Comparison of ENCODE assay signal across 8 cellular contexts in genomic region chr17:18855831-18856624, GRCh38. TPM values are rescaled to one million over a fixed set of nuclear protein-coding genes. Genes with fewer than 3 reads are reported as not detected.
DNase-seq lines count a peak whose midpoint lies in the region; TF ChIP-seq lines count a peak whose summit lies in the region.

No MANE protein-coding gene starts in this region.

- H3K4me1 ChIP-seq in HAP-1: peaks cover 17% of the 10 kb centered on the region

- H3K9me3 Mint-ChIP-seq in nephron progenitor cell: no peaks in the 10 kb centered on the region
- H3K9me3 Mint-ChIP-seq in stimulated activated naive CD8-positive, alpha-beta T cell treated with anti-CD3 and anti-CD28 coated beads, Interleukin-15, Interleukin-2, amounts not matched to agents 100 ng/mL and 50 ng/mL, for 24 hours: no peaks in the 10 kb centered on the region

- peaks cover 40% of the 10 kb centered on the region for H3K4me1 Mint-ChIP-seq in nephron progenitor cell
- H3K4me1 Mint-ChIP-seq in stimulated activated naive CD8-positive, alpha-beta T cell treated with anti-CD3 and anti-CD28 coated beads, Interleukin-15, Interleukin-2, amounts not matched to agents 100 ng/mL and 50 ng/mL, for 24 hours (ENCODE audit: low read depth): peaks cover 47% of the 10 kb centered on the region

- H3K9me3 ChIP-seq in HAP-1: no peaks in the 10 kb centered on the region
- H3K9me3 ChIP-seq in MG63: no peaks in the 10 kb centered on the region

- no peaks in the 10 kb centered on the region for H3K27me3 ChIP-seq in HAP-1 (ENCODE audit: low read depth)
- no peaks in the 10 kb centered on the region for H3K27me3 ChIP-seq in MG63

- peaks cover 5% of the 10 kb centered on the region for H3K36me3 Mint-ChIP-seq in nephron progenitor cell (ENCODE audit: low read depth)
- H3K36me3 Mint-ChIP-seq in stimulated activated naive CD8-positive, alpha-beta T cell treated with anti-CD3 and anti-CD28 coated beads, Interleukin-15, Interleukin-2, amounts not matched to agents 100 ng/mL and 50 ng/mL, for 24 hours (ENCODE audit: low read depth): peaks cover 4% of the 10 kb centered on the region

- peak overlapping the region; percentile 21 for H3K27ac Mint-ChIP-seq in nephron progenitor cell
- H3K27ac Mint-ChIP-seq in stimulated activated naive CD8-positive, alpha-beta T cell treated with anti-CD3 and anti-CD28 coated beads, Interleukin-15, Interleukin-2, amounts not matched to agents 100 ng/mL and 50 ng/mL, for 24 hours: peak overlapping the region; percentile 78

- no peaks in the 10 kb centered on the region for H3K27me3 Mint-ChIP-seq in nephron progenitor cell (ENCODE audit: low read depth, poor library complexity)
- no peaks in the 10 kb centered on the region for H3K27me3 Mint-ChIP-seq in stimulated activated naive CD8-positive, alpha-beta T cell treated with anti-CD3 and anti-CD28 coated beads, Interleukin-15, Interleukin-2, amounts not matched to agents 100 ng/mL and 50 ng/mL, for 24 hours

- no peak for TF ChIP-seq CTCF in fibroblast of villous mesenchyme (IDR thresholded peaks at IDR 0.05; ENCODE audit: insufficient read depth, low read depth, low read length)
- no peak for TF ChIP-seq CTCF in nephron progenitor cell (IDR thresholded peaks at IDR 0.05)

- peak overlapping the region; percentile 89 for H3K4me3 Mint-ChIP-seq in nephron progenitor cell
- peak overlapping the region; percentile 90 for H3K4me3 Mint-ChIP-seq in stimulated activated naive CD8-positive, alpha-beta T cell treated with anti-CD3 and anti-CD28 coated beads, Interleukin-15, Interleukin-2, amounts not matched to agents 100 ng/mL and 50 ng/mL, for 24 hours

- DNase-seq in G401 (ENCODE audit: low spot score): peak; percentile 99
- DNase-seq in HAP-1 (ENCODE audit: low spot score in 2 of 2): peak; percentile 90 to 94
- peak; percentile 90 for DNase-seq in MG63
- DNase-seq in SHP77 (lab: John Stamatoyannopoulos, UW): peak; percentile 100
- peak; percentile 18 for DNase-seq in activated gamma-delta T cell (lab: John Stamatoyannopoulos, UW)
- DNase-seq in fibroblast of villous mesenchyme (ENCODE audit: low read depth): peak; percentile 95
- DNase-seq in nephron progenitor cell: peak; percentile 85

- in situ Hi-C loops in G401 (cut with HindIII; ENCODE audit: low sequenced_read_pairs): no loop called here
- in situ Hi-C loops in HAP-1 (cut with MboI; ENCODE audit: low sequenced_read_pairs): no loop called here

- H3K36me3 ChIP-seq in HAP-1 (replicated peaks): no peaks in the 10 kb centered on the region
- no peaks in the 10 kb centered on the region for H3K36me3 ChIP-seq in MG63

- H3K4me3 ChIP-seq in HAP-1: peak overlapping the region; percentile 50
- peak overlapping the region; percentile 55 for H3K4me3 ChIP-seq in MG63
- H3K4me3 ChIP-seq in fibroblast of villous mesenchyme (ENCODE audit: low read depth, low read length): peak overlapping the region; percentile 79

RNA-seq across cellular contexts. Expression of gene PRPSAP2, which starts 1.9 kb away (rescaled TPM):
- total RNA-seq in G401 (2014; rRNA removed; shearing (Covaris generic)): 101 and 137 TPM in 2 replicates
- 19.0 and 24.0 TPM in 2 replicates for total RNA-seq in MG63 (2014; rRNA removed; shearing (Covaris generic); ENCODE audit: low replicate concordance)
- 37.7 and 51.4 TPM in 2 replicates for total RNA-seq in fibroblast of villous mesenchyme

Comparison
In these comparisons a context has a peak if more than half of its experiments do, and no peak if none do; other contexts are left out.
1. Peak in every context shown above with its lines: DNase-seq and H3K4me3 ChIP-seq.
2. DNase-seq: peak in every context shown above with its lines; median percentile 100 in SHP77; 99 in G401; 95 in fibroblast of villous mesenchyme; 92 in HAP-1; 90 in MG63; 85 in nephron progenitor cell; 18 in activated gamma-delta T cell.